8 cellular contexts compared by ENCODE assay signal in the genomic region with DNA sequence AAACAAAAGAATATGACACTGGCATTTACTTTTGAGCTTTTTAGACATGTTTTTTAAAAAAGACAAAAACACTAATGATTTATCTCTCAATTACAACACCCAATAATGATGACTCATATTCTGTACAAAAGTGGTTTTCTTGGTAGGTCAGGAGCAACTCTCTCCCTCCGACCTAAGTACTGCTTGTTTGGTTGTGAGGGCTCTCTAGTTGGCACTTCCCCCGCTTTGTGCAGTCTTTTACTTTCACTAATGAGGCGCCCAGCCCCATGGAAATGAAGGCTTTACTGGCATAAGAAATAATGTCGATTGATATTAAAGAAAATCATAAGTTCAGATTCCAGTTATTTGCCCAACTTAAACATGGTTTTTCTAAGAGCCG. TPM values are rescaled to one million over a fixed set of nuclear protein-coding genes. Genes with fewer than 3 reads are reported as not detected.
DNase-seq lines count a peak whose midpoint lies in the region; ATAC-seq and TF ChIP-seq lines count a peak whose summit lies in the region.

No MANE protein-coding gene starts in this region.

- H3K4me2 ChIP-seq in H9 (ENCODE audit: insufficient read depth, insufficient read length, low read length): peak overlapping the region; percentile 91

- no peak overlapping the region for H2AFZ ChIP-seq in H9 (ENCODE audit: low read length)

- H3T11ph ChIP-seq in H9 (ENCODE audit: low read length): no peak overlapping the region

- peaks cover 7% of the 10 kb centered on the region for H3K23me2 ChIP-seq in H9 (ENCODE audit: insufficient read length, low read depth, low read length, poor library complexity, severe bottlenecking)

- peaks cover 12 to 19% (median 18%) of the 10 kb centered on the region in 3 experiments; a peak in 5 of 7 replicates for H3K36me3 Mint-ChIP-seq in H9 (ENCODE audit: insufficient read depth in 1 of 3, low read depth in 3 of 3)
- H3K36me3 Mint-ChIP-seq in activated T-cell treated with anti-CD3 and anti-CD28 coated beads, Interleukin-2, amount 50 U/mL, for 4 hours (ENCODE audit: insufficient read depth): peaks cover 19% of the 10 kb centered on the region

- H2BK5ac ChIP-seq in H9 (ENCODE audit: insufficient read length, low read length): no peak overlapping the region

- no peak overlapping the region for H3K14ac ChIP-seq in H9 (ENCODE audit: insufficient read depth, low read length)

- H3K56ac ChIP-seq in H9 (ENCODE audit: insufficient read length, low read depth, low read length): no peak overlapping the region

- H2BK12ac ChIP-seq in H9 (ENCODE audit: insufficient read length, low read depth, low read length): no peak overlapping the region

- H4K91ac ChIP-seq in H9 (ENCODE audit: insufficient read length, low read depth, low read length): no peak overlapping the region

- H3K79me2 ChIP-seq in H9 (ENCODE audit: insufficient read depth, low read length): peaks cover 13% of the 10 kb centered on the region; the same call in 1 of the 2 replicates

- no peaks in the 10 kb centered on the region for H3K9me3 Mint-ChIP-seq in H9
- H3K9me3 Mint-ChIP-seq in activated T-cell treated with anti-CD3 and anti-CD28 coated beads, Interleukin-2, amount 50 U/mL, for 4 hours: no peaks in the 10 kb centered on the region

- H3K18ac ChIP-seq in H9 (ENCODE audit: insufficient read length, low read depth, low read length): no peak overlapping the region

- H3K27me3 ChIP-seq in H9 (ENCODE audit: insufficient read depth, low read length): no peaks in the 10 kb centered on the region

- H4K8ac ChIP-seq in H9 (replicated peaks; ENCODE audit: insufficient read length, low read depth, low read length): no peak overlapping the region

- no peaks in the 10 kb centered on the region for H4K20me1 ChIP-seq in H9 (ENCODE audit: control insufficient read depth, insufficient read depth, insufficient read length)

- H3K9me3 ChIP-seq in H9 (ENCODE audit: control insufficient read depth, low read depth, low read length): no peaks in the 10 kb centered on the region

- no peak overlapping the region for H3K23ac ChIP-seq in H9 (ENCODE audit: insufficient read length, low read depth, low read length)

- no peak overlapping the region for H2BK20ac ChIP-seq in H9 (ENCODE audit: low read depth, low read length, poor library complexity, severe bottlenecking)

- H2AK5ac ChIP-seq in H9 (ENCODE audit: insufficient read length, low read length): no peak overlapping the region

- H2BK15ac ChIP-seq in H9 (ENCODE audit: low read depth, low read length): no peak overlapping the region

- H3K27ac ChIP-seq in H9 (ENCODE audit: insufficient read length, low read depth, low read length): no peak overlapping the region

- DNase-seq in NCI-H524 (lab: John Stamatoyannopoulos, UW) (peak; percentile 2 to 35), NCI-H524 treated with DMSO at 0.1 percent for 48 hours (lab: John Stamatoyannopoulos, UW) (no peak), H9 (no peak), NCI-H748 (lab: John Stamatoyannopoulos, UW; ENCODE audit: unreplicated experiment) (peak; percentile 49), germinal center (ENCODE audit: low spot score) (peak; percentile 16), skeletal muscle cell (ENCODE audit: low read depth) (peak; percentile 39), NCI-H1092 treated with DMSO at 0.1 percent for 48 hours (lab: John Stamatoyannopoulos, UW) (no peak)
- peak; percentile 28 for DNase-seq in activated T-cell treated with anti-CD3 and anti-CD28 coated beads, Interleukin-2, amount 50 U/mL, for 4 hours

- peaks cover 2% of the 10 kb centered on the region; the same call in 1 of the 2 replicates for H3K4me1 ChIP-seq in H9 (ENCODE audit: insufficient read depth, low read length)

- WGBS in H9 (ENCODE audit: extremely low coverage, insufficient read length, low lambda C conversion rate): no CpG with 5 or more reads among the region's 5 CpGs

- H3K27ac Mint-ChIP-seq in H9: peak overlapping the region in 1 of 3 experiments; percentile 76; a peak in 2 of 7 replicates

- no peaks in the 10 kb centered on the region; the same call in 1 of the 2 replicates for H3K27me3 Mint-ChIP-seq in H9 (ENCODE audit: low read depth)
- no peaks in the 10 kb centered on the region for H3K27me3 Mint-ChIP-seq in activated T-cell treated with anti-CD3 and anti-CD28 coated beads, Interleukin-2, amount 50 U/mL, for 4 hours (ENCODE audit: low read depth)

- H3K9ac ChIP-seq in H9 (ENCODE audit: extremely low read depth, insufficient read length, low read length): peak overlapping the region; percentile 57

- TF ChIP-seq CTCF in H9 (conservative IDR thresholded peaks at IDR 0.05): no peak

- H3K4me3 Mint-ChIP-seq in H9: peak overlapping the region; percentile 95 to 97
- peak overlapping the region; percentile 97 for H3K4me3 Mint-ChIP-seq in activated T-cell treated with anti-CD3 and anti-CD28 coated beads, Interleukin-2, amount 50 U/mL, for 4 hours

- H2BK120ac ChIP-seq in H9 (ENCODE audit: low read depth, low read length, poor library complexity, severe bottlenecking): no peak overlapping the region

- no peaks in the 10 kb centered on the region for H3K79me1 ChIP-seq in H9 (ENCODE audit: insufficient read depth, low read depth, low read length, poor library complexity, severe bottlenecking)

- peak overlapping the region; percentile 90 for H3K4me3 ChIP-seq in skeletal muscle cell (ENCODE audit: low read depth, low read length)

- ATAC-seq in activated T-cell treated with anti-CD3 and anti-CD28 coated beads, Interleukin-2, amount 50 U/mL, for 4 hours: no peak

- peaks cover 16 to 23% of the 10 kb centered on the region in 2 experiments for H3K4me1 Mint-ChIP-seq in H9
- peaks cover 53% of the 10 kb centered on the region for H3K4me1 Mint-ChIP-seq in activated T-cell treated with anti-CD3 and anti-CD28 coated beads, Interleukin-2, amount 50 U/mL, for 4 hours (ENCODE audit: low read depth)

- no peak overlapping the region for H4K5ac ChIP-seq in H9 (ENCODE audit: insufficient read length, low read depth, low read length)

- no peak overlapping the region for H3K4ac ChIP-seq in H9 (ENCODE audit: low read depth, low read length)

RNA-seq across cellular contexts. Expression of a gene that starts 1.3 kb away (rescaled TPM):
- total RNA-seq in H9 (2021): 8.0 and 10.5 TPM in 2 replicates
- 10 to 100 TPM; 10.8 to 18.0 (median 12.7) TPM for total RNA-seq in activated T-cell treated with anti-CD3 and anti-CD28 coated beads, Interleukin-2, amount 50 U/mL, for 4 hours

RNA-seq across cellular contexts. Expression of a gene that starts 13.8 kb away (rescaled TPM):
- total RNA-seq in H9 (2021): 14.8 and 15.7 TPM in 2 replicates
- 10 to 100 TPM; 15.6 to 16.3 (median 16.3) TPM for total RNA-seq in activated T-cell treated with anti-CD3 and anti-CD28 coated beads, Interleukin-2, amount 50 U/mL, for 4 hours

Comparison
In these comparisons a context has a peak if more than half of its experiments do, and no peak if none do; other contexts are left out.
1. DNase-seq: peak in NCI-H524 (2 of 2), NCI-H748 (single experiment), activated T-cell treated with anti-CD3 and anti-CD28 coated beads, Interleukin-2, amount 50 U/mL, for 4 hours (single experiment), germinal center (single experiment) and skeletal muscle cell (single experiment); none in NCI-H524 treated with DMSO at 0.1 percent for 48 hours (single experiment), H9 (single experiment) and NCI-H1092 treated with DMSO at 0.1 percent for 48 hours (single experiment).